ENCODE assay signal across 8 cellular contexts in the genomic region with DNA sequence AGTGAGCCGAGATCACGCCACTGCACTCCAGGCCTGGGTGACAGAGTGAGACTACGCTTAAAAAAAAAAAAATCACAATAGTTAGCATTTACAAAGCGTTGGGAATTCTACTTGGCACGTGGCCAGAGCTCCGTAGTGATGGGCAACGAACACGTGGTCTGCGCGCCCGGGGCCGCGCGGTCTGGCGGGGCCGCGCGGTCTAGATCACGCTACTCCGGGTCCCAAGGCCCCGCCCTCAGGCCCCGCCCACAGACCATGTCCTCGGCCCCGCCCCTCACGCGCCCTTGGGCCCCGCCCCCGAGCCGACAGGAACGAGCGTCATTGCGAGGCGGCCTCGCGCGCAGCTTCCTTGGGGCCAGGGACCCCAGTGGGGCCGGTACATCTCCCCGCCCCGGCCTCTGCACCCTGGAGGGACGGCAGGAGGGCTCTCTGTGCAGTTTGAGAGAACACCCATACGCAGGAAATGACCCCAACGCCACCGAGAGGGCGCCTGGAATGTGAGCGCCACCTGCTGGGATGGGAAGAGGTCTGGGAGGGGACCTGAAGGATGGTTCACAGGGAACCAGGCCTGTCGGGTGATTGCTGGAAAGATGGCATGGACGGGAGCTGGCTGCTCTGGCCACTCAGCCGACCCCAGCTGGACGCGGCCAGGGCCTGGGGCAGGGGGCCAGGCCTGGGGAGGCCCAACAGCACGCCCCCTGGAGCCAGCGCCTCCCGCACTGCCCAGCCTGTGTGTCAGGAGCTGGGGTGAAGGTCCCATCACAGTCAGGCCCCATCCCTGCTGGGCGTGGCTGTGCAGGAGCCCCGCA. TPM values are rescaled to one million over a fixed set of nuclear protein-coding genes. Genes with fewer than 3 reads are reported as not detected.
DNase-seq lines count a peak whose midpoint lies in the region; ATAC-seq and TF ChIP-seq lines count a peak whose summit lies in the region.

No MANE protein-coding gene starts in this region.

- ATAC-seq in GM18907 (IDR thresholded peaks at IDR 0.05; ENCODE audit: unreplicated experiment): peak; percentile 40
- peak; percentile 60 for ATAC-seq in HG03280 (IDR thresholded peaks at IDR 0.05; ENCODE audit: unreplicated experiment)
- ATAC-seq in activated CD4-positive, CD25-positive, alpha-beta regulatory T cell treated with anti-CD3 and anti-CD28 coated beads, Interleukin-2, amount 50 U/mL, for 24 hours: peak; percentile 64 to 69
- ATAC-seq in central memory CD8-positive, alpha-beta T cell (replicated peaks; ENCODE audit: extremely low read depth, poor library complexity, severe bottlenecking): peak; percentile 50

- peaks cover 27% of the 10 kb centered on the region for H3K4me1 Mint-ChIP-seq in central memory CD8-positive, alpha-beta T cell

- CTCF ChIA-PET in AG04450 (lab: Charles Lee): interaction anchor here (0.6 to 2.5 kb wide), 17 partner anchors 9 to 199 kb away, joined by 3 to 24 read pairs (median 4); partner anchors contain the start of gene SIGIRR

- DNase-seq in AG04450 (ENCODE audit: low read depth, low spot score) (peak; percentile 66), NCI-H345 (lab: John Stamatoyannopoulos, UW) (peak; percentile 96), kidney epithelial cell (ENCODE audit: low read depth) (peak; percentile 38)
- peak; percentile 87 to 92 for DNase-seq in central memory CD8-positive, alpha-beta T cell (ENCODE audit: low spot score in 2 of 2)
- peak; percentile 89 to 97 for DNase-seq in stimulated activated CD4-positive, alpha-beta T cell treated with anti-CD3 and anti-CD28 coated beads, Interleukin-15, amount 100 ng/mL, for 1 hour (ENCODE audit: low read depth in 1 of 2, low spot score in 1 of 2)

- peak; percentile 91 for TF ChIP-seq CTCF in AG04450 (IDR thresholded peaks at IDR 0.05; ENCODE audit: low read depth, low read length)
- TF ChIP-seq CTCF in kidney epithelial cell (IDR thresholded peaks at IDR 0.05; ENCODE audit: insufficient read depth, low read length, poor library complexity, severe bottlenecking): peak; percentile 92

- no peaks in the 10 kb centered on the region for H3K27me3 Mint-ChIP-seq in central memory CD8-positive, alpha-beta T cell

- H3K27me3 ChIP-seq in AG04450 (ENCODE audit: control insufficient read depth, insufficient read depth, low read length) (peaks cover 4% of the 10 kb centered on the region), kidney epithelial cell (ENCODE audit: control insufficient read depth, insufficient read depth, low read length) (no peaks in the 10 kb centered on the region)

- peaks cover 18% of the 10 kb centered on the region for H3K36me3 Mint-ChIP-seq in central memory CD8-positive, alpha-beta T cell (ENCODE audit: insufficient read depth)

- peak overlapping the region; percentile 78 for H3K4me3 ChIP-seq in AG04450 (ENCODE audit: low read depth, low read length)
- H3K4me3 ChIP-seq in kidney epithelial cell (ENCODE audit: low read depth, low read length): peak overlapping the region; percentile 57

- H3K9me3 ChIP-seq in AG04450 (ENCODE audit: control insufficient read depth, insufficient read depth, low read length): no peaks in the 10 kb centered on the region; the same call in 1 of the 2 replicates

- H3K4me3 Mint-ChIP-seq in central memory CD8-positive, alpha-beta T cell: peak overlapping the region; percentile 81

- H3K27ac Mint-ChIP-seq in central memory CD8-positive, alpha-beta T cell (ENCODE audit: low read depth): peak overlapping the region; percentile 95

- POLR2A ChIA-PET in AG04450 (lab: Yijun Ruan, JAX): interaction anchor here (0.9 to 1.8 kb wide), 10 partner anchors 8 to 128 kb away, joined by 3 to 10 read pairs (median 4); partner anchors contain the start of genes PHRF1 and RNH1

- no peaks in the 10 kb centered on the region for H3K36me3 ChIP-seq in kidney epithelial cell (ENCODE audit: control insufficient read depth, insufficient read depth, low read length)

- H3K9me3 Mint-ChIP-seq in central memory CD8-positive, alpha-beta T cell: no peaks in the 10 kb centered on the region

- H3K27ac ChIP-seq in AG04450 (ENCODE audit: low read depth, low read length): peak overlapping the region; percentile 87

RNA-seq across cellular contexts. Expression of gene PTDSS2, which starts 2.0 kb away (rescaled TPM):
- 15.8 and 19.7 TPM in 2 replicates for polyA plus RNA-seq in AG04450 (2011; rRNA removed)
- 23.7 and 37.1 TPM in 2 replicates for polyA minus RNA-seq in AG04450 (2011; rRNA and poly(A)+ RNA removed)
- total RNA-seq in kidney epithelial cell: 81.1 and 96.3 TPM in 2 replicates

RNA-seq across cellular contexts. Expression of gene ANO9, which starts 6.3 kb away (rescaled TPM):
- 0.10 TPM in 1 of 2 replicates, not detected in the other for polyA plus RNA-seq in AG04450 (2011; rRNA removed)
- not detected in 2 replicates for polyA minus RNA-seq in AG04450 (2011; rRNA and poly(A)+ RNA removed)
- total RNA-seq in kidney epithelial cell: 18.4 and 19.7 TPM in 2 replicates

RNA-seq across cellular contexts. Expression of gene SIGIRR, which starts 33.3 kb away (rescaled TPM):
- polyA plus RNA-seq in AG04450 (2011; rRNA removed): 17.8 and 20.9 TPM in 2 replicates
- 5.7 and 6.3 TPM in 2 replicates for polyA minus RNA-seq in AG04450 (2011; rRNA and poly(A)+ RNA removed)
- total RNA-seq in kidney epithelial cell: 98.4 and 113 TPM in 2 replicates

RNA-seq across cellular contexts. Expression of gene PKP3, which starts 54.1 kb away (rescaled TPM):
- 0.55 and 1.1 TPM in 2 replicates for polyA plus RNA-seq in AG04450 (2011; rRNA removed)
- polyA minus RNA-seq in AG04450 (2011; rRNA and poly(A)+ RNA removed): 0.61 and 2.6 TPM in 2 replicates
- 23.9 and 24.9 TPM in 2 replicates for total RNA-seq in kidney epithelial cell

RNA-seq across cellular contexts. Expression of gene RNH1, which starts 58.9 kb away (rescaled TPM):
- 98.6 and 168 TPM in 2 replicates for polyA plus RNA-seq in AG04450 (2011; rRNA removed)
- polyA minus RNA-seq in AG04450 (2011; rRNA and poly(A)+ RNA removed): 54.2 and 75.4 TPM in 2 replicates
- total RNA-seq in kidney epithelial cell: 229 and 251 TPM in 2 replicates

Comparison
In these comparisons a context has a peak if more than half of its experiments do, and no peak if none do; other contexts are left out.
1. Peak in every context shown above with its lines: DNase-seq, ATAC-seq, H3K4me3 ChIP-seq and H3K27ac ChIP-seq.
2. DNase-seq: peak in every context shown above with its lines; median percentile 96 in NCI-H345; 93 in stimulated activated CD4-positive, alpha-beta T cell treated with anti-CD3 and anti-CD28 coated beads, Interleukin-15, amount 100 ng/mL, for 1 hour; 90 in central memory CD8-positive, alpha-beta T cell; 66 in AG04450; 38 in kidney epithelial cell.